22 cellular contexts compared by ENCODE assay signal in genomic region chr12:76633415-76633814, GRCh38.
DNase-seq lines count a peak whose midpoint lies in the region; ATAC-seq and TF ChIP-seq lines count a peak whose summit lies in the region.
"Had no signal": no experiment of that assay in that cellular context is flagged by ENCODE, and none has a peak within 500 bp of the region (broad histone marks: within the 10 kb centered on the region; RNA-seq: fewer than 3 reads in every experiment).

No MANE protein-coding gene starts in this region.

- DNase-seq in CMK (ENCODE audit: low read depth) = peak; percentile 72
- peak in 56 of 76 experiments; percentile 1 to 80 (median 36) for DNase-seq in HUDEP-2 (lab: John Stamatoyannopoulos, UW; ENCODE audit: unreplicated experiment in 76 of 76)
- DNase-seq in OCI-M1 (lab: John Stamatoyannopoulos, UW) = peak; percentile 14
- peak; percentile 33 for DNase-seq in epithelial cell of esophagus (ENCODE audit: low read depth)
- DNase-seq in activated naive CD4-positive, alpha-beta T cell treated with anti-CD3 and anti-CD28 coated beads, Interleukin-2, amount 50 U/mL, for 72 hours (ENCODE audit: low spot score in 2 of 2) = no peak
- no peak for DNase-seq in BE2C
- no peak for DNase-seq in EL
- DNase-seq: activated CD4-positive, alpha-beta memory T cell treated with anti-CD3 and anti-CD28 coated beads for 36 hours; activated CD4-positive, CD25-positive, alpha-beta regulatory T cell; activated naive CD4-positive, alpha-beta T cell; activated T-cell treated with anti-CD3 and anti-CD28 coated beads, Interleukin-2, amount 50 U/mL, for 1 hour; amniotic stem cell; NCI-H187; posterior cingulate gyrus; SHP77 treated with DMSO at 0.1 percent for 48 hours; stimulated activated CD4-positive, alpha-beta T cell treated with anti-CD3 and anti-CD28 coated beads, Interleukin-1b, Interleukin-23, amount 100 ng/mL, for 48 hours; stimulated activated naive B cell treated with anti-CD40 and anti-IgM and Interleukin-4, amounts not matched to agents 10 μg/mL and 1 μg/mL and 100 μg/mL, for 72 hours; thyroid gland had no signal

- H3K4me3 ChIP-seq in epithelial cell of esophagus (ENCODE audit: low read length) = no peak overlapping the region
- no peak overlapping the region for H3K4me3 ChIP-seq in BE2C (ENCODE audit: low read depth, low read length)
- H3K4me3 ChIP-seq: cardiac muscle cell, thyroid gland had no signal

- TF ChIP-seq CTCF in epithelial cell of esophagus (IDR thresholded peaks at IDR 0.05; ENCODE audit: insufficient read depth, low read depth, low read length, missing control alignments) (no peak), BE2C (IDR thresholded peaks at IDR 0.05; ENCODE audit: low read depth, low read length) (no peak)

- no peaks in the 10 kb centered on the region for H3K36me3 Mint-ChIP-seq in activated naive CD4-positive, alpha-beta T cell treated with anti-CD3 and anti-CD28 coated beads, Interleukin-2, amount 50 U/mL, for 72 hours
- H3K36me3 Mint-ChIP-seq: activated CD4-positive, alpha-beta memory T cell treated with anti-CD3 and anti-CD28 coated beads for 36 hours; stimulated activated naive B cell treated with anti-CD40 and anti-IgM and Interleukin-4, amounts not matched to agents 10 μg/mL and 1 μg/mL and 100 μg/mL, for 72 hours had no signal

- H3K36me3 ChIP-seq in BE2C = no peaks in the 10 kb centered on the region
- H3K36me3 ChIP-seq: cardiac muscle cell, thyroid gland had no signal

- peaks cover 5% of the 10 kb centered on the region for H3K4me1 ChIP-seq in BE2C
- H3K4me1 ChIP-seq: thyroid gland had no signal

- H3K27ac Mint-ChIP-seq in activated naive CD4-positive, alpha-beta T cell treated with anti-CD3 and anti-CD28 coated beads, Interleukin-2, amount 50 U/mL, for 72 hours = no peak overlapping the region
- H3K27ac Mint-ChIP-seq: activated CD4-positive, alpha-beta memory T cell treated with anti-CD3 and anti-CD28 coated beads for 36 hours; nephron; stimulated activated naive B cell treated with anti-CD40 and anti-IgM and Interleukin-4, amounts not matched to agents 10 μg/mL and 1 μg/mL and 100 μg/mL, for 72 hours had no signal

- no peaks in the 10 kb centered on the region for H3K9me3 Mint-ChIP-seq in activated naive CD4-positive, alpha-beta T cell treated with anti-CD3 and anti-CD28 coated beads, Interleukin-2, amount 50 U/mL, for 72 hours
- H3K9me3 Mint-ChIP-seq: activated CD4-positive, alpha-beta memory T cell treated with anti-CD3 and anti-CD28 coated beads for 36 hours; nephron; stimulated activated naive B cell treated with anti-CD40 and anti-IgM and Interleukin-4, amounts not matched to agents 10 μg/mL and 1 μg/mL and 100 μg/mL, for 72 hours had no signal

- no peaks in the 10 kb centered on the region for H3K9me3 ChIP-seq in BE2C
- H3K9me3 ChIP-seq: thyroid gland had no signal

- H3K27me3 ChIP-seq in BE2C = no peaks in the 10 kb centered on the region
- H3K27me3 ChIP-seq: cardiac muscle cell, thyroid gland had no signal

- ATAC-seq in activated naive CD4-positive, alpha-beta T cell treated with anti-CD3 and anti-CD28 coated beads, Interleukin-2, amount 50 U/mL, for 72 hours = no peak
- no peak for ATAC-seq in GM21360 (IDR thresholded peaks at IDR 0.05; ENCODE audit: unreplicated experiment)
- ATAC-seq: esophagus mucosa; stimulated activated naive B cell treated with anti-CD40 and anti-IgM and Interleukin-4, amounts not matched to agents 10 μg/mL and 1 μg/mL and 100 μg/mL, for 72 hours had no signal

Comparison
In these comparisons a context has a peak if more than half of its experiments do, and no peak if none do; other contexts are left out.
1. DNase-seq: peak in CMK (single experiment), HUDEP-2 (56 of 76), OCI-M1 (single experiment) and epithelial cell of esophagus (single experiment); none in activated naive CD4-positive, alpha-beta T cell treated with anti-CD3 and anti-CD28 coated beads, Interleukin-2, amount 50 U/mL, for 72 hours (0 of 2), BE2C (single experiment) and EL (single experiment).